ENCODE assay signal across 9 cellular contexts in genomic region chr11:66981976-66982578, GRCh38. TPM values are rescaled to one million over a fixed set of nuclear protein-coding genes. Genes with fewer than 3 reads are reported as not detected.
DNase-seq lines count a peak whose midpoint lies in the region; ATAC-seq and TF ChIP-seq lines count a peak whose summit lies in the region.
"Had no signal": no experiment of that assay in that cellular context is flagged by ENCODE, and none has a peak within 500 bp of the region (broad histone marks: within the 10 kb centered on the region; RNA-seq: fewer than 3 reads in every experiment).

No MANE protein-coding gene starts in this region.

- H3K27me3 Mint-ChIP-seq in MCF 10A (ENCODE audit: insufficient read depth, unreplicated experiment), result no peaks in the 10 kb centered on the region

- H3K9me3 Mint-ChIP-seq in MCF 10A (ENCODE audit: unreplicated experiment), result no peaks in the 10 kb centered on the region
- H3K9me3 Mint-ChIP-seq: central memory CD8-positive, alpha-beta T cell had no signal

- ATAC-seq in right lobe of liver, result peak in 1 of 4 donors; percentile 23
- no peak for ATAC-seq in GM21526 (IDR thresholded peaks at IDR 0.05; ENCODE audit: low FRiP score, unreplicated experiment)
- ATAC-seq in GM18505 (IDR thresholded peaks at IDR 0.05; ENCODE audit: unreplicated experiment), result no peak
- ATAC-seq in GM18498 (IDR thresholded peaks at IDR 0.05; ENCODE audit: unreplicated experiment), result no peak

- H3K4me1 ChIP-seq in BLaER1 (peaks cover 68% of the 10 kb centered on the region), right lobe of liver (peaks cover 0 to 20% (median 9%) of the 10 kb centered on the region in 4 donors)

- peaks cover 38% of the 10 kb centered on the region for H3K4me1 Mint-ChIP-seq in MCF 10A (ENCODE audit: insufficient read depth, unreplicated experiment)
- H3K4me1 Mint-ChIP-seq: central memory CD8-positive, alpha-beta T cell had no signal

- CTCF ChIA-PET in MCF 10A (lab: Yijun Ruan, JAX), result interaction anchor here (1.6 kb wide), 1 partner anchor 11 kb away, joined by 4 read pairs; no protein-coding TSS in a partner anchor

- peak overlapping the region; percentile 31; the same call in 1 of the 2 replicates for H3K4me3 ChIP-seq in BLaER1
- no peak overlapping the region for H3K4me3 ChIP-seq in right lobe of liver

- no peak overlapping the region for H3K27ac Mint-ChIP-seq in MCF 10A (ENCODE audit: low read depth, unreplicated experiment)

- no peaks in the 10 kb centered on the region for H3K27me3 ChIP-seq in BLaER1
- no peaks in the 10 kb centered on the region for H3K27me3 ChIP-seq in right lobe of liver

- POLR2A ChIA-PET in MCF 10A (lab: Yijun Ruan, JAX), result interaction anchor here (3.0 kb wide), 1 partner anchor 12 kb away, joined by 17 read pairs; no protein-coding TSS in a partner anchor

- no peak for TF ChIP-seq CTCF in MCF 10A (IDR thresholded peaks at IDR 0.05; ENCODE audit: unreplicated experiment)
- TF ChIP-seq CTCF in right lobe of liver (IDR thresholded peaks at IDR 0.05), result no peak

- H3K36me3 ChIP-seq in BLaER1 (no peaks in the 10 kb centered on the region; the same call in 1 of the 2 replicates), right lobe of liver (no peaks in the 10 kb centered on the region)

- H4K20me1 ChIP-seq in BLaER1, result no peaks in the 10 kb centered on the region

- H3K4me3 Mint-ChIP-seq in MCF 10A (ENCODE audit: unreplicated experiment), result no peak overlapping the region
- H3K4me3 Mint-ChIP-seq: central memory CD8-positive, alpha-beta T cell had no signal

- no TSS peak for BruUV-seq in MCF 10A (replicated peaks; lab: Mats Ljungman, UMichigan)

- no peaks in the 10 kb centered on the region for H3K36me3 Mint-ChIP-seq in MCF 10A (ENCODE audit: insufficient read depth, unreplicated experiment)

- H3K4me2 ChIP-seq in BLaER1, result peak overlapping the region; percentile 70

- TF ChIP-seq POLR2A in right lobe of liver (IDR thresholded peaks at IDR 0.05), result no peak
- no peak for TF ChIP-seq POLR2A in GM18505 (IDR thresholded peaks at IDR 0.05; ENCODE audit: borderline replicate concordance, extremely low read depth, insufficient read depth, insufficient read length)

- H3K27ac ChIP-seq in BLaER1 (0 out of 2 replicates have a peak overlapping the region, but pooled peaks have one; percentile 32), right lobe of liver (no peak overlapping the region)

- H3K9ac ChIP-seq in BLaER1, result peak overlapping the region; percentile 22; the same call in 1 of the 2 replicates

- peaks cover 33% of the 10 kb centered on the region for H3K9me3 ChIP-seq in BLaER1
- H3K9me3 ChIP-seq in right lobe of liver, result no peaks in the 10 kb centered on the region

- intact Hi-C loops in MCF 10A (cut with micrococcal nuclease), result loop anchor here (5.0 kb wide), 1 partner anchor 50 kb away; no protein-coding TSS in a partner anchor
- intact Hi-C loops in right lobe of liver (cut with DNase I), result no loop called here

- 48% methylated on average over 5 of the region's 9 CpGs for WGBS in right lobe of liver (ENCODE audit: insufficient coverage, low coverage, low lambda C conversion rate, missing lambda C conversion rate)

- DNase-seq in HS-27A (ENCODE audit: low read depth), result peak; percentile 97
- peak; percentile 72 for DNase-seq in NCI-H774 (lab: John Stamatoyannopoulos, UW)
- DNase-seq in MCF 10A (ENCODE audit: unreplicated experiment), result peak; percentile 98
- peak in 2 of 3 donors; percentile 62 to 79 for DNase-seq in right lobe of liver

RNA-seq across cellular contexts. Expression of gene C11orf86, which starts 7.0 kb away (rescaled TPM):
- total RNA-seq in MCF 10A (2022) (not detected in 2 replicates), right lobe of liver (not detected)

RNA-seq across cellular contexts. Expression of gene PC, which starts 23.9 kb away (rescaled TPM):
- 27.0 and 37.7 TPM in 2 replicates for total RNA-seq in MCF 10A (2022)
- 100 to 1,000 TPM; 265 to 457 (median 317) TPM for total RNA-seq in right lobe of liver

RNA-seq across cellular contexts. Expression of gene SYT12, which starts 40.9 kb away (rescaled TPM):
- total RNA-seq in MCF 10A (2022) (0.44 and 0.59 TPM in 2 replicates), right lobe of liver (10 to 100 TPM in 4 of 6 experiments, 1 to 10 TPM in 2; 1.8 to 35.3 (median 14.2) TPM)
